In the genomic region with DNA sequence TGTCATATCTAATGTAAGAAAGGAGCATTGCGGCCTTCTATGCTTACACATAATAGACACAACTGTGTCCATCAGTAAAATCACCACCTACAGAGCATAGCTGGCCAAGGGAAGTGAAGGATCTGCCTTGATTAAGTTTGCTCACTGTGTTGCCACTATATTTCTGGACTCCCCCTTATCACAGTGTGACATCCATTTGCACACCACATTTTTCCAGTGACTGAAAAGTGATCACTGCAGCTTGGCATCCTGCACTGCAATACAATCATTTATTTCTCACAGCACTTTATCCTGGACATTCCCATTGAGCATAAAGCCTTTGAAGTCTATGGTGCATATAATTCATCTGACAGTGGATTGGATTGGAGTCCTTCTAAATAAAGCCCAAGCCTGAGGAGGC, we compare ENCODE assay signal across 26 cellular contexts.
"Had no signal": no experiment of that assay in that cellular context is flagged by ENCODE, and none has a peak within 500 bp of the region (broad histone marks: within the 10 kb centered on the region; RNA-seq: fewer than 3 reads in every experiment).

No MANE protein-coding gene starts in this region.

- H3K4me2 ChIP-seq: neural progenitor cell had no signal

- H3K36me3 ChIP-seq: neural progenitor cell, ovary, right lobe of liver, sigmoid colon, stomach, thoracic aorta, thyroid gland, tibial nerve, upper lobe of left lung, vagina had no signal

- H3K9me3 ChIP-seq: ovary, psoas muscle, right lobe of liver, stomach, thoracic aorta, thyroid gland, tibial nerve, upper lobe of left lung, vagina had no signal

- H3K4me3 ChIP-seq: neural progenitor cell, ovary, psoas muscle, right lobe of liver, sigmoid colon, stomach, thoracic aorta, thyroid gland, tibial nerve, upper lobe of left lung, vagina had no signal

- H3K27me3 ChIP-seq: neural progenitor cell, ovary, right lobe of liver, sigmoid colon, stomach, thyroid gland, tibial nerve, upper lobe of left lung, vagina had no signal

- H3K27ac ChIP-seq: neural progenitor cell, ovary, parathyroid adenoma, psoas muscle, right lobe of liver, sigmoid colon, stomach, thoracic aorta, thyroid gland, tibial nerve, upper lobe of left lung, vagina had no signal

- H3K79me2 ChIP-seq: parathyroid adenoma had no signal

- H2AFZ ChIP-seq: neural progenitor cell, parathyroid adenoma had no signal

- H3K9ac ChIP-seq: neural progenitor cell, parathyroid adenoma had no signal

- ATAC-seq: natural killer cell treated with Interleukin-12 subunit alpha and Interleukin-12 subunit beta and Interleukin-15 and Interleukin-18, amount 100 ng/mL, for 72 hours; psoas muscle; right cardiac atrium; right lobe of liver; stimulated activated effector memory CD8-positive, alpha-beta T cell treated with anti-CD3 and anti-CD28 coated beads, Interleukin-12 subunit alpha, Interleukin-12 subunit beta, amount 100 ng/mL, for 72 hours; stimulated activated naive B cell treated with anti-CD40 and anti-IgM and Interleukin-4, amounts not matched to agents 10 μg/mL and 1 μg/mL and 100 μg/mL, for 72 hours had no signal

- H3K4me1 ChIP-seq: neural progenitor cell, parathyroid adenoma, psoas muscle, right lobe of liver, stomach, thyroid gland, tibial nerve, upper lobe of left lung, vagina had no signal

- DNase-seq: nephron progenitor cell; occipital lobe; ovary; posterior cingulate gyrus; psoas muscle; right cardiac atrium; right lobe of liver; sigmoid colon; small intestine; stimulated activated CD4-positive, alpha-beta T cell treated with anti-CD3 and anti-CD28 coated beads, Interleukin-15, amount 100 ng/mL, for 24 hours; stimulated activated CD4-positive, alpha-beta T cell treated with anti-CD3 and anti-CD28 coated beads, Interleukin-2, amount 100 ng/mL, for 24 hours; stimulated activated CD4-positive, alpha-beta T cell treated with anti-CD3 and anti-CD28 coated beads, Interleukin-2, amount 100 ng/mL, for 48 hours; stimulated activated CD4-positive, alpha-beta T cell treated with anti-CD3 and anti-CD28 coated beads, Interleukin-4, amount 100 ng/mL, for 24 hours; stimulated activated naive B cell treated with anti-CD40 and anti-IgM and Interleukin-4, amounts not matched to agents 10 μg/mL and 1 μg/mL and 100 μg/mL, for 72 hours; stimulated activated naive CD4-positive, alpha-beta T cell treated with Interleukin-2 at 50 U/mL for 16 hours; stomach; thyroid gland; trophoblast cell; upper lobe of left lung had no signal
